19 cellular contexts compared by ENCODE assay signal in genomic region chr2:180314086-180314485, GRCh38.
DNase-seq lines count a peak whose midpoint lies in the region; ATAC-seq and TF ChIP-seq lines count a peak whose summit lies in the region.
"Had no signal": no experiment of that assay in that cellular context is flagged by ENCODE, and none has a peak within 500 bp of the region (broad histone marks: within the 10 kb centered on the region; RNA-seq: fewer than 3 reads in every experiment).

No MANE protein-coding gene starts in this region.

- no peak for TF ChIP-seq CTCF in AG09309 (IDR thresholded peaks at IDR 0.05; ENCODE audit: control insufficient read depth, insufficient read depth, low read depth, low read length, missing control alignments)

- H3K4me3 Mint-ChIP-seq in activated naive CD8-positive, alpha-beta T cell treated with anti-CD3 and anti-CD28 coated beads, Interleukin-2, amount 50 U/mL, for 24 hours, result no peak overlapping the region
- H3K4me3 Mint-ChIP-seq: CD14-positive monocyte had no signal

- H3K27ac ChIP-seq in GM23248, result no peak overlapping the region

- H3K4me1 ChIP-seq in GM23248 (ENCODE audit: insufficient read depth) (peaks cover 4% of the 10 kb centered on the region), adipocyte (ENCODE audit: control insufficient read depth, insufficient read depth, low read length) (no peaks in the 10 kb centered on the region)

- no peak overlapping the region for H3K4me3 ChIP-seq in AG09309 (ENCODE audit: control insufficient read depth, low read depth, low read length)
- no peak overlapping the region for H3K4me3 ChIP-seq in GM23248
- no peak overlapping the region for H3K4me3 ChIP-seq in adipocyte (ENCODE audit: low read length)

- no peaks in the 10 kb centered on the region for H3K9me3 Mint-ChIP-seq in activated naive CD8-positive, alpha-beta T cell treated with anti-CD3 and anti-CD28 coated beads, Interleukin-2, amount 50 U/mL, for 24 hours

- DNase-seq in AG09309 (ENCODE audit: low read depth) (peak; percentile 52), GM23248 (peak; percentile 63), adipocyte (ENCODE audit: low read depth) (peak; percentile 14), fibroblast of peridontal ligament (ENCODE audit: extremely low read depth) (peak; percentile 47)
- no peak for DNase-seq in activated naive CD8-positive, alpha-beta T cell treated with anti-CD3 and anti-CD28 coated beads, Interleukin-2, amount 50 U/mL, for 24 hours
- DNase-seq: 8988T, COR-L47, DMS153, KG1, NCI-H1048, NCI-H1436 treated with DMSO at 0.1 percent for 48 hours, NCI-H2081, NCI-H510A treated with DMSO at 0.1 percent for 48 hours had no signal

- no peaks in the 10 kb centered on the region for H3K36me3 Mint-ChIP-seq in activated naive CD8-positive, alpha-beta T cell treated with anti-CD3 and anti-CD28 coated beads, Interleukin-2, amount 50 U/mL, for 24 hours (ENCODE audit: low read depth)
- H3K36me3 Mint-ChIP-seq: CD14-positive monocyte had no signal

- in situ Hi-C loops in GM23248 (cut with MboI), result no loop called here

- H3K27me3 Mint-ChIP-seq in activated naive CD8-positive, alpha-beta T cell treated with anti-CD3 and anti-CD28 coated beads, Interleukin-2, amount 50 U/mL, for 24 hours, result no peaks in the 10 kb centered on the region

- H4K20me1 ChIP-seq in GM23248 (ENCODE audit: insufficient read depth), result no peaks in the 10 kb centered on the region

- no peaks in the 10 kb centered on the region for H3K4me1 Mint-ChIP-seq in activated naive CD8-positive, alpha-beta T cell treated with anti-CD3 and anti-CD28 coated beads, Interleukin-2, amount 50 U/mL, for 24 hours
- H3K4me1 Mint-ChIP-seq: CD14-positive monocyte had no signal

- peaks cover 4% of the 10 kb centered on the region; the same call in 1 of the 2 replicates for H3F3A ChIP-seq in GM23248 (ENCODE audit: insufficient read depth)

- H3K9ac ChIP-seq in GM23248 (no peak overlapping the region), adipocyte (ENCODE audit: low read length) (no peak overlapping the region)

- H3K9me2 ChIP-seq in GM23248 (ENCODE audit: insufficient read depth), result no peaks in the 10 kb centered on the region

- H3K36me3 ChIP-seq in GM23248 (ENCODE audit: low read depth) (no peaks in the 10 kb centered on the region), adipocyte (ENCODE audit: control insufficient read depth, insufficient read depth, low read length, severe bottlenecking) (no peaks in the 10 kb centered on the region)

- WGBS in GM23248 (ENCODE audit: low coverage in 1 of 2, low lambda C conversion rate in 2 of 2, missing lambda C conversion rate in 2 of 2), 2 experiments, result 57% methylated on average over 2 of the region's 2 CpGs

- ATAC-seq in HG03039 (IDR thresholded peaks at IDR 0.05; ENCODE audit: unreplicated experiment) (no peak), HG02642 (IDR thresholded peaks at IDR 0.05; ENCODE audit: poor library complexity, unreplicated experiment) (no peak), HG02981 (IDR thresholded peaks at IDR 0.05; ENCODE audit: unreplicated experiment) (no peak)
- no peak for ATAC-seq in activated naive CD8-positive, alpha-beta T cell treated with anti-CD3 and anti-CD28 coated beads, Interleukin-2, amount 50 U/mL, for 24 hours
- ATAC-seq: HCT116, Panc1 had no signal

- H3K4me2 ChIP-seq in GM23248 (ENCODE audit: unreplicated experiment), result no peak overlapping the region

- H2AFZ ChIP-seq in GM23248, result no peak overlapping the region

- H3K79me2 ChIP-seq in GM23248 (ENCODE audit: insufficient read depth), result no peaks in the 10 kb centered on the region

- H3K27ac Mint-ChIP-seq in activated naive CD8-positive, alpha-beta T cell treated with anti-CD3 and anti-CD28 coated beads, Interleukin-2, amount 50 U/mL, for 24 hours, result no peak overlapping the region
- H3K27ac Mint-ChIP-seq: CD14-positive monocyte had no signal

- no peaks in the 10 kb centered on the region for H3K27me3 ChIP-seq in GM23248 (replicated peaks; ENCODE audit: insufficient read depth)
- H3K27me3 ChIP-seq in adipocyte (replicated peaks; ENCODE audit: control insufficient read depth, insufficient read depth, low read length), result no peaks in the 10 kb centered on the region

- H3K9me3 ChIP-seq in GM23248 (ENCODE audit: low read depth), result no peaks in the 10 kb centered on the region
- H3K9me3 ChIP-seq in adipocyte (ENCODE audit: control insufficient read depth, low read length), result no peaks in the 10 kb centered on the region
